In genomic region chr2:172084484-172084733, GRCh38 we compare ENCODE assay signal across 1 cellular context.
TF ChIP-seq lines count a peak whose summit lies in the region.

No MANE protein-coding gene starts in this region.

TF ChIP-seq in GM23338, 12 proteins besides CTCF, POLR2A, EP300 and RAD21 (continued from another document):
- TF ChIP-seq ZNF462 (CRISPR knock-in tag; IDR thresholded peaks at IDR 0.05) = no peak
- TF ChIP-seq NANOG (IDR thresholded peaks at IDR 0.05; ENCODE audit: borderline replicate concordance) = no peak
